Comparison of ENCODE assay signal across 29 cellular contexts in the genomic region with DNA sequence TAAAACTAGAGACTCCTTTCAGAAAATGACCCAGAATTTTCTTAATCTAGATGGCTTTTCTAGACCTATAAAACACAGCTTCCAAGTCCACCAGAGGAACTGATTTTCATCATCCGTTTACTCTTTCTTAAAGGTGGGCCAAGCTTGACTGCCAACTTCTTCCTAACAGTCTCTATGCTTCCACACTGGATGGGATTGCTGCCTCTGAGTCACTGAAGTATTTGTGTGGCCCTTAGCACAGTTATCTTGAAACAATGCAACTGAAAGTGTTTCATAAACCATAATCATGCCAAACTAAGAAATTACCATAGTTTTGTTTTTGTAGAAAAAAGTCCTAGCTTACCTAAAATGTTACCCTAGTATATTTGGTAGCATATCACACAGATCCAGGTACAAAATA.
A peak's percentile ranks its signal among the peaks of the same experiment; 100 is the strongest.
DNase-seq lines count a peak whose midpoint lies in the region; ATAC-seq and TF ChIP-seq lines count a peak whose summit lies in the region.
"Had no signal": no experiment of that assay in that cellular context is flagged by ENCODE, and none has a peak within 500 bp of the region (broad histone marks: within the 10 kb centered on the region; RNA-seq: fewer than 3 reads in every experiment).

No MANE protein-coding gene starts in this region.

- H3K27ac ChIP-seq in prostate gland: no peak overlapping the region
- H3K27ac ChIP-seq: C4-2B, heart left ventricle, pancreas, SJCRH30, suprapubic skin, upper lobe of right lung had no signal

- no peak for ATAC-seq in GM21528 (IDR thresholded peaks at IDR 0.05; ENCODE audit: low FRiP score, unreplicated experiment)
- ATAC-seq in HG02885 (IDR thresholded peaks at IDR 0.05; ENCODE audit: poor library complexity, unreplicated experiment): no peak
- ATAC-seq: activated naive CD4-positive, alpha-beta T cell treated with anti-CD3 and anti-CD28 coated beads, Interleukin-2, amount 50 U/mL, for 72 hours; heart left ventricle; right cardiac atrium; stimulated activated memory B cell treated with anti-CD40 and anti-IgM and Interleukin-4, amounts not matched to agents 10 μg/mL and 1 μg/mL and 100 μg/mL, for 72 hours; upper lobe of right lung had no signal

- 37% methylated on average over 1 of the region's 1 CpG for WGBS in prostate gland

- no peaks in the 10 kb centered on the region for H3K9me3 ChIP-seq in prostate gland
- H3K9me3 ChIP-seq: heart left ventricle, pancreas, SJCRH30, suprapubic skin, upper lobe of right lung had no signal

- H3K4me1 ChIP-seq in prostate gland (replicated peaks): no peaks in the 10 kb centered on the region
- H3K4me1 ChIP-seq: heart left ventricle, pancreas, SJCRH30, suprapubic skin, upper lobe of right lung had no signal

- intact Hi-C loops in prostate gland (cut with DNase I): no loop called here

- TF ChIP-seq CTCF in cardiac fibroblast (IDR thresholded peaks at IDR 0.05; ENCODE audit: low read depth, low read length) (no peak), prostate gland (IDR thresholded peaks at IDR 0.05) (no peak)

- H3K4me3 ChIP-seq in cardiac fibroblast (replicated peaks in 1 of 2; ENCODE audit: low read depth in 2 of 2, low read length in 2 of 2) (no peak overlapping the region), prostate gland (no peak overlapping the region)
- H3K4me3 ChIP-seq: heart left ventricle, pancreas, SJCRH30, suprapubic skin, upper lobe of right lung had no signal

- no peak for TF ChIP-seq POLR2A in prostate gland (IDR thresholded peaks at IDR 0.05)

- H3K36me3 ChIP-seq in prostate gland: no peaks in the 10 kb centered on the region
- H3K36me3 ChIP-seq: heart left ventricle, pancreas, SJCRH30, suprapubic skin, upper lobe of right lung had no signal

- DNase-seq in Daoy (ENCODE audit: low read depth) (peak; percentile 15), LHCN-M2 (ENCODE audit: low read depth) (peak; percentile 25), cardiac fibroblast (ENCODE audit: low read depth in 2 of 2) (peak; percentile 26 to 44), iris pigment epithelial cell (ENCODE audit: low read depth) (peak; percentile 25), glomerular visceral epithelial cell (ENCODE audit: extremely low spot score) (no peak), prostate gland (ENCODE audit: low spot score) (no peak)
- DNase-seq: activated CD4-positive, alpha-beta memory T cell treated with anti-CD3 and anti-CD28 coated beads, Interleukin-2, amount 10 ng/mL, durations not matched to agents 7 days and 5 days; activated CD4-positive, CD25-positive, alpha-beta regulatory T cell treated with anti-CD3 and anti-CD28 coated beads, Interleukin-2, amount 50 U/mL, for 72 hours; aorta; Calu3; DND-41; GOT3; heart left ventricle; kidney glomerular epithelial cell; NCI-H2029 treated with DMSO at 0.1 percent for 48 hours; NCI-H526; nephron progenitor cell; pancreas; right cardiac atrium; SJCRH30; stimulated activated CD4-positive, alpha-beta T cell treated with anti-CD3 and anti-CD28 coated beads, Interleukin-12 subunit alpha, Interleukin-12 subunit beta, amount 100 ng/mL, for 4 hours; stimulated activated CD4-positive, alpha-beta T cell treated with anti-CD3 and anti-CD28 coated beads, Interleukin-4, amount 100 ng/mL, for 24 hours; upper lobe of right lung had no signal

- H3K27me3 ChIP-seq in prostate gland (replicated peaks; ENCODE audit: insufficient read depth): no peaks in the 10 kb centered on the region
- H3K27me3 ChIP-seq: pancreas, suprapubic skin, upper lobe of right lung had no signal

Comparison
In these comparisons a context has a peak if more than half of its experiments do, and no peak if none do; other contexts are left out.
1. DNase-seq: peak in Daoy (single experiment), LHCN-M2 (single experiment), cardiac fibroblast (2 of 2) and iris pigment epithelial cell (single experiment); none in glomerular visceral epithelial cell (single experiment) and prostate gland (single experiment).